ENCODE assay signal across 1 cellular context in the genomic region with DNA sequence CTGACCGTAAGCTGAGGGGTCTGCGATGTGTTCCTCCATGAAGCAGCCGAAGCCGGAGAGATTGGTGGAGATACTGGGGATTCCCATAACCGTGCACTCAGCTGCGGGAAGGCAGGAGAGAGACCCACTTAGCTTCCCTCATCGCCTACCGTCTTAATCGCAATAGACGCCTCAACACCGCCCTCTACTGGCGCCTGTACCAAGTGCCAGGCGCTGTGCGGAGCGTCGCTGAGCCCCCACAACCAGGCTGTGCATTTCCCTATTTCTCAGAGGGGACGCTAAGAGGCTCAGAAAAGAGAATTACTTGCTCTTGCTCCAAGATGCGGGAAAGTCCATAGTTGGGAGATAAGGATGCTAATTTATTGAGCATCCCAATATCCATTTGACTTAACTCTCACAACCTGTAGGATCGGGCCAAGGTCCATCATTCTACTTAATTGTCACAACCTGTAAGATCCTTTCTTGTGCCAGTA.
A peak's percentile ranks its signal among the peaks of the same experiment; 100 is the strongest.
TF ChIP-seq lines count a peak whose summit lies in the region.

No MANE protein-coding gene starts in this region.

TF ChIP-seq in K562, 482 proteins besides CTCF, POLR2A, EP300 and RAD21 (continued from another document):
- TF ChIP-seq MCM5 (IDR thresholded peaks at IDR 0.05; ENCODE audit: low read depth) = no peak
- no peak for TF ChIP-seq ZNF431 (CRISPR knock-in tag; IDR thresholded peaks at IDR 0.05)
- TF ChIP-seq, protein P1, sequence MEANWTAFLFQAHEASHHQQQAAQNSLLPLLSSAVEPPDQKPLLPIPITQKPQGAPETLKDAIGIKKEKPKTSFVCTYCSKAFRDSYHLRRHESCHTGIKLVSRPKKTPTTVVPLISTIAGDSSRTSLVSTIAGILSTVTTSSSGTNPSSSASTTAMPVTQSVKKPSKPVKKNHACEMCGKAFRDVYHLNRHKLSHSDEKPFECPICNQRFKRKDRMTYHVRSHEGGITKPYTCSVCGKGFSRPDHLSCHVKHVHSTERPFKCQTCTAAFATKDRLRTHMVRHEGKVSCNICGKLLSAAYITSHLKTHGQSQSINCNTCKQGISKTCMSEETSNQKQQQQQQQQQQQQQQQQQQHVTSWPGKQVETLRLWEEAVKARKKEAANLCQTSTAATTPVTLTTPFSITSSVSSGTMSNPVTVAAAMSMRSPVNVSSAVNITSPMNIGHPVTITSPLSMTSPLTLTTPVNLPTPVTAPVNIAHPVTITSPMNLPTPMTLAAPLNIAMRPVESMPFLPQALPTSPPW (CRISPR knock-in tag; IDR thresholded peaks at IDR 0.05) = peak; percentile 21; the same call in 1 of the 2 replicates
- TF ChIP-seq HDAC3 (IDR thresholded peaks at IDR 0.05; ENCODE audit: borderline replicate concordance, partially characterized antibody) = no peak
- TF ChIP-seq ZNF253 (CRISPR knock-in tag; conservative IDR thresholded peaks at IDR 0.05) = 0 out of 2 replicates have a peak, but pooled peaks have one; percentile 37
- no peak for TF ChIP-seq BRD4 (IDR thresholded peaks at IDR 0.05)
- TF ChIP-seq POLR2B (IDR thresholded peaks at IDR 0.05; ENCODE audit: low read depth, partially characterized antibody) = no peak
- TF ChIP-seq HLTF (IDR thresholded peaks at IDR 0.05) = no peak
- no peak for TF ChIP-seq MEIS2 (IDR thresholded peaks at IDR 0.05; ENCODE audit: partially characterized antibody)
- TF ChIP-seq, protein P2, sequence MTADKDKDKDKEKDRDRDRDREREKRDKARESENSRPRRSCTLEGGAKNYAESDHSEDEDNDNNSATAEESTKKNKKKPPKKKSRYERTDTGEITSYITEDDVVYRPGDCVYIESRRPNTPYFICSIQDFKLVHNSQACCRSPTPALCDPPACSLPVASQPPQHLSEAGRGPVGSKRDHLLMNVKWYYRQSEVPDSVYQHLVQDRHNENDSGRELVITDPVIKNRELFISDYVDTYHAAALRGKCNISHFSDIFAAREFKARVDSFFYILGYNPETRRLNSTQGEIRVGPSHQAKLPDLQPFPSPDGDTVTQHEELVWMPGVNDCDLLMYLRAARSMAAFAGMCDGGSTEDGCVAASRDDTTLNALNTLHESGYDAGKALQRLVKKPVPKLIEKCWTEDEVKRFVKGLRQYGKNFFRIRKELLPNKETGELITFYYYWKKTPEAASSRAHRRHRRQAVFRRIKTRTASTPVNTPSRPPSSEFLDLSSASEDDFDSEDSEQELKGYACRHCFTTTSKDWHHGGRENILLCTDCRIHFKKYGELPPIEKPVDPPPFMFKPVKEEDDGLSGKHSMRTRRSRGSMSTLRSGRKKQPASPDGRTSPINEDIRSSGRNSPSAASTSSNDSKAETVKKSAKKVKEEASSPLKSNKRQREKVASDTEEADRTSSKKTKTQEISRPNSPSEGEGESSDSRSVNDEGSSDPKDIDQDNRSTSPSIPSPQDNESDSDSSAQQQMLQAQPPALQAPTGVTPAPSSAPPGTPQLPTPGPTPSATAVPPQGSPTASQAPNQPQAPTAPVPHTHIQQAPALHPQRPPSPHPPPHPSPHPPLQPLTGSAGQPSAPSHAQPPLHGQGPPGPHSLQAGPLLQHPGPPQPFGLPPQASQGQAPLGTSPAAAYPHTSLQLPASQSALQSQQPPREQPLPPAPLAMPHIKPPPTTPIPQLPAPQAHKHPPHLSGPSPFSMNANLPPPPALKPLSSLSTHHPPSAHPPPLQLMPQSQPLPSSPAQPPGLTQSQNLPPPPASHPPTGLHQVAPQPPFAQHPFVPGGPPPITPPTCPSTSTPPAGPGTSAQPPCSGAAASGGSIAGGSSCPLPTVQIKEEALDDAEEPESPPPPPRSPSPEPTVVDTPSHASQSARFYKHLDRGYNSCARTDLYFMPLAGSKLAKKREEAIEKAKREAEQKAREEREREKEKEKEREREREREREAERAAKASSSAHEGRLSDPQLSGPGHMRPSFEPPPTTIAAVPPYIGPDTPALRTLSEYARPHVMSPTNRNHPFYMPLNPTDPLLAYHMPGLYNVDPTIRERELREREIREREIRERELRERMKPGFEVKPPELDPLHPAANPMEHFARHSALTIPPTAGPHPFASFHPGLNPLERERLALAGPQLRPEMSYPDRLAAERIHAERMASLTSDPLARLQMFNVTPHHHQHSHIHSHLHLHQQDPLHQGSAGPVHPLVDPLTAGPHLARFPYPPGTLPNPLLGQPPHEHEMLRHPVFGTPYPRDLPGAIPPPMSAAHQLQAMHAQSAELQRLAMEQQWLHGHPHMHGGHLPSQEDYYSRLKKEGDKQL (CRISPR knock-in tag; IDR thresholded peaks at IDR 0.05; ENCODE audit: borderline replicate concordance) = no peak
- TF ChIP-seq ARID1B (IDR thresholded peaks at IDR 0.05) = 0 out of 2 replicates have a peak, but pooled peaks have one; percentile 27
- no peak for TF ChIP-seq CBFB (CRISPR knock-in tag; IDR thresholded peaks at IDR 0.05)
- TF ChIP-seq, protein P3, sequence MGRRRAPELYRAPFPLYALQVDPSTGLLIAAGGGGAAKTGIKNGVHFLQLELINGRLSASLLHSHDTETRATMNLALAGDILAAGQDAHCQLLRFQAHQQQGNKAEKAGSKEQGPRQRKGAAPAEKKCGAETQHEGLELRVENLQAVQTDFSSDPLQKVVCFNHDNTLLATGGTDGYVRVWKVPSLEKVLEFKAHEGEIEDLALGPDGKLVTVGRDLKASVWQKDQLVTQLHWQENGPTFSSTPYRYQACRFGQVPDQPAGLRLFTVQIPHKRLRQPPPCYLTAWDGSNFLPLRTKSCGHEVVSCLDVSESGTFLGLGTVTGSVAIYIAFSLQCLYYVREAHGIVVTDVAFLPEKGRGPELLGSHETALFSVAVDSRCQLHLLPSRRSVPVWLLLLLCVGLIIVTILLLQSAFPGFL (CRISPR knock-in tag; IDR thresholded peaks at IDR 0.05) = no peak
